28 cellular contexts compared by ENCODE assay signal in genomic region chr10:42992957-42993390, GRCh38.
"Had no signal": no experiment of that assay in that cellular context is flagged by ENCODE, and none has a peak within 500 bp of the region (broad histone marks: within the 10 kb centered on the region; RNA-seq: fewer than 3 reads in every experiment).

No MANE protein-coding gene starts in this region.

- ATAC-seq: activated CD4-positive, CD25-positive, alpha-beta regulatory T cell treated with anti-CD3 and anti-CD28 coated beads, Interleukin-2, amount 50 U/mL, for 24 hours; activated naive CD8-positive, alpha-beta T cell treated with anti-CD3 and anti-CD28 coated beads, Interleukin-2, amount 50 U/mL, for 24 hours; heart right ventricle; left lung; sciatic nerve; stimulated activated memory B cell treated with anti-CD40 and anti-IgM and Interleukin-4, amounts not matched to agents 10 μg/mL and 1 μg/mL and 100 μg/mL, for 72 hours; stimulated activated naive CD8-positive, alpha-beta T cell treated with anti-CD3 and anti-CD28 coated beads, Interleukin-15, amount 100 ng/mL, for 72 hours; T-helper 17 cell had no signal

- H3K9me3 Mint-ChIP-seq: activated CD4-positive, alpha-beta memory T cell treated with anti-CD3 and anti-CD28 coated beads for 36 hours; activated naive CD4-positive, alpha-beta T cell treated with anti-CD3 and anti-CD28 coated beads, Interleukin-2, amount 50 U/mL, for 24 hours; activated naive CD8-positive, alpha-beta T cell treated with anti-CD3 and anti-CD28 coated beads, Interleukin-2, amount 50 U/mL, for 24 hours; nephron; stimulated activated memory B cell treated with anti-CD40 and anti-IgM and Interleukin-4, amounts not matched to agents 10 μg/mL and 1 μg/mL and 100 μg/mL, for 72 hours; stimulated activated naive CD8-positive, alpha-beta T cell treated with anti-CD3 and anti-CD28 coated beads, Interleukin-15, amount 100 ng/mL, for 72 hours; type B pancreatic cell had no signal

- H3K4me3 Mint-ChIP-seq: activated CD4-positive, alpha-beta memory T cell treated with anti-CD3 and anti-CD28 coated beads for 36 hours; activated naive CD4-positive, alpha-beta T cell treated with anti-CD3 and anti-CD28 coated beads, Interleukin-2, amount 50 U/mL, for 24 hours; activated naive CD8-positive, alpha-beta T cell treated with anti-CD3 and anti-CD28 coated beads, Interleukin-2, amount 50 U/mL, for 24 hours; nephron; stimulated activated memory B cell treated with anti-CD40 and anti-IgM and Interleukin-4, amounts not matched to agents 10 μg/mL and 1 μg/mL and 100 μg/mL, for 72 hours; stimulated activated naive CD8-positive, alpha-beta T cell treated with anti-CD3 and anti-CD28 coated beads, Interleukin-15, amount 100 ng/mL, for 72 hours; T-helper 17 cell; type B pancreatic cell had no signal

- H3K36me3 Mint-ChIP-seq: activated CD4-positive, alpha-beta memory T cell treated with anti-CD3 and anti-CD28 coated beads for 36 hours; activated naive CD4-positive, alpha-beta T cell treated with anti-CD3 and anti-CD28 coated beads, Interleukin-2, amount 50 U/mL, for 24 hours; stimulated activated memory B cell treated with anti-CD40 and anti-IgM and Interleukin-4, amounts not matched to agents 10 μg/mL and 1 μg/mL and 100 μg/mL, for 72 hours; type B pancreatic cell had no signal

- DNase-seq: activated CD4-positive, alpha-beta memory T cell treated with anti-CD3 and anti-CD28 coated beads for 36 hours; activated CD4-positive, alpha-beta T cell treated with anti-CD3 and anti-CD28 coated beads for 48 hours; activated gamma-delta T cell treated with Interleukin-2 at 50 U/mL for 16 hours; activated naive CD8-positive, alpha-beta T cell treated with anti-CD3 and anti-CD28 coated beads, Interleukin-2, amount 50 U/mL, for 24 hours; activated T-cell treated with anti-CD3 and anti-CD28 coated beads, Interleukin-2, amount 50 U/mL, for 1 hour; amygdala; caudate nucleus; esophagus squamous epithelium; foreskin melanocyte; heart right ventricle; kidney glomerular epithelial cell; small intestine; stimulated activated CD4-positive, alpha-beta T cell treated with anti-CD3 and anti-CD28 coated beads, Interleukin-1b, Interleukin-23, amount 100 ng/mL, for 48 hours; stimulated activated CD4-positive, alpha-beta T cell treated with anti-CD3 and anti-CD28 coated beads, Interleukin-4, amount 100 ng/mL, for 4 hours; stimulated activated CD8-positive, alpha-beta memory T cell treated with anti-CD3 and anti-CD28 coated beads, Interleukin-4, amount 100 ng/mL, for 48 hours; stimulated activated naive CD8-positive, alpha-beta T cell treated with anti-CD3 and anti-CD28 coated beads, Interleukin-15, amount 100 ng/mL, for 72 hours; substantia nigra; T-helper 17 cell; T1000; WERI-Rb-1 had no signal

- H3K4me1 Mint-ChIP-seq: stimulated activated memory B cell treated with anti-CD40 and anti-IgM and Interleukin-4, amounts not matched to agents 10 μg/mL and 1 μg/mL and 100 μg/mL, for 72 hours had no signal

- H3K27ac Mint-ChIP-seq: activated CD4-positive, alpha-beta memory T cell treated with anti-CD3 and anti-CD28 coated beads for 36 hours; activated naive CD4-positive, alpha-beta T cell treated with anti-CD3 and anti-CD28 coated beads, Interleukin-2, amount 50 U/mL, for 24 hours; activated naive CD8-positive, alpha-beta T cell treated with anti-CD3 and anti-CD28 coated beads, Interleukin-2, amount 50 U/mL, for 24 hours; nephron; progenitor cell of endocrine pancreas; stimulated activated memory B cell treated with anti-CD40 and anti-IgM and Interleukin-4, amounts not matched to agents 10 μg/mL and 1 μg/mL and 100 μg/mL, for 72 hours; stimulated activated naive CD8-positive, alpha-beta T cell treated with anti-CD3 and anti-CD28 coated beads, Interleukin-15, amount 100 ng/mL, for 72 hours; T-helper 17 cell; type B pancreatic cell had no signal

- H3K27me3 Mint-ChIP-seq: activated CD4-positive, alpha-beta memory T cell treated with anti-CD3 and anti-CD28 coated beads for 36 hours; activated naive CD4-positive, alpha-beta T cell treated with anti-CD3 and anti-CD28 coated beads, Interleukin-2, amount 50 U/mL, for 24 hours; activated naive CD8-positive, alpha-beta T cell treated with anti-CD3 and anti-CD28 coated beads, Interleukin-2, amount 50 U/mL, for 24 hours; stimulated activated naive CD8-positive, alpha-beta T cell treated with anti-CD3 and anti-CD28 coated beads, Interleukin-15, amount 100 ng/mL, for 72 hours had no signal
